2 cellular contexts compared by ENCODE assay signal in the genomic region with DNA sequence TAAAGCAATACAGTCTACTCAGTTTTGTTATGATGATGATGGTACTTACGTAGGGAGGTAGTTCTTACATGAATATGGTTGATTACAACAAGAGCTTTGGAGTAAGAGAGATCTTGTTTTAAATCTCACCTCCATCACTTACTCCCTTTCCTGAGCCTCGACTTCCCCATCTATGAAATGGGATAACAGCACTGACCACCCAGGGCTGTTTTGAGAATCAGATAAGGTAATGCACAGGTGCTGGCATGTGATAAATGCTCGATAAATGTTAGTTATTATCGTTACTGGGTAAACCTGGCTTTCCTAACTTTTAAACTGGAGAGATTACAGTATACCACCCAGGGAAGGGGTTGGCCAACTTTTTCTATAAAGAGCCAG.
TF ChIP-seq lines count a peak whose summit lies in the region.

No MANE protein-coding gene starts in this region.

TF ChIP-seq in IMR-90, 13 proteins besides CTCF, POLR2A, EP300 and RAD21:
- TF ChIP-seq BHLHE40 (IDR thresholded peaks at IDR 0.05; ENCODE audit: low read depth, low read length): no peak

TF ChIP-seq in K562, 482 proteins besides CTCF, POLR2A, EP300 and RAD21 (continued from another document):
- TF ChIP-seq POLR2AphosphoS5 (IDR thresholded peaks at IDR 0.05; ENCODE audit: control insufficient read depth, insufficient read depth, low read depth, low read length): no peak
- TF ChIP-seq CREB5 (CRISPR knock-in tag; IDR thresholded peaks at IDR 0.05): no peak
- TF ChIP-seq NR2C2 (CRISPR knock-in tag; IDR thresholded peaks at IDR 0.05): no peak
- TF ChIP-seq NR2C2 (tag; IDR thresholded peaks at IDR 0.05): no peak
- peak in 1 of 2 experiments; percentile 60; a peak in 1 of 4 replicates for TF ChIP-seq RCOR1 (IDR thresholded peaks at IDR 0.05; ENCODE audit: borderline replicate concordance in 1 of 2, low read depth in 2 of 2, low read length in 2 of 2)
- TF ChIP-seq, protein P1, sequence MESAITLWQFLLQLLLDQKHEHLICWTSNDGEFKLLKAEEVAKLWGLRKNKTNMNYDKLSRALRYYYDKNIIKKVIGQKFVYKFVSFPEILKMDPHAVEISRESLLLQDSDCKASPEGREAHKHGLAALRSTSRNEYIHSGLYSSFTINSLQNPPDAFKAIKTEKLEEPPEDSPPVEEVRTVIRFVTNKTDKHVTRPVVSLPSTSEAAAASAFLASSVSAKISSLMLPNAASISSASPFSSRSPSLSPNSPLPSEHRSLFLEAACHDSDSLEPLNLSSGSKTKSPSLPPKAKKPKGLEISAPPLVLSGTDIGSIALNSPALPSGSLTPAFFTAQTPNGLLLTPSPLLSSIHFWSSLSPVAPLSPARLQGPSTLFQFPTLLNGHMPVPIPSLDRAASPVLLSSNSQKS (CRISPR knock-in tag; IDR thresholded peaks at IDR 0.05): no peak
- TF ChIP-seq ADNP (tag; IDR thresholded peaks at IDR 0.05): peak; percentile 91
- TF ChIP-seq BCLAF1 (IDR thresholded peaks at IDR 0.05; ENCODE audit: borderline replicate concordance in 1 of 2, control insufficient read depth in 1 of 2, low read depth in 2 of 2, low read length in 1 of 2): no peak
- peak; percentile 88 for TF ChIP-seq CHD4 (IDR thresholded peaks at IDR 0.05; ENCODE audit: insufficient read depth, insufficient replicate concordance, low read depth, low read length, poor library complexity, severe bottlenecking)
- TF ChIP-seq TOE1 (IDR thresholded peaks at IDR 0.05; ENCODE audit: borderline replicate concordance): no peak
- no peak for TF ChIP-seq TOE1 (CRISPR knock-in tag; IDR thresholded peaks at IDR 0.05; ENCODE audit: borderline replicate concordance, low read depth)
- peak; percentile 91 for TF ChIP-seq RBM25 (IDR thresholded peaks at IDR 0.05; ENCODE audit: low read depth, low read length, severe bottlenecking)
- TF ChIP-seq NR4A1 (CRISPR knock-in tag; IDR thresholded peaks at IDR 0.05): no peak
- no peak for TF ChIP-seq NR4A1 (tag; IDR thresholded peaks at IDR 0.05)
- TF ChIP-seq STAT6 (CRISPR knock-in tag; IDR thresholded peaks at IDR 0.05): no peak
- no peak for TF ChIP-seq SRSF9 (IDR thresholded peaks at IDR 0.05; ENCODE audit: borderline replicate concordance, low read depth, low read length)
- TF ChIP-seq BCOR (IDR thresholded peaks at IDR 0.05): peak; percentile 91
- TF ChIP-seq TBL1XR1 (IDR thresholded peaks at IDR 0.05; ENCODE audit: low read length in 2 of 2): no peak
- TF ChIP-seq CHD1 (IDR thresholded peaks at IDR 0.05; ENCODE audit: low read length): no peak
- no peak for TF ChIP-seq ZNF507 (tag; conservative IDR thresholded peaks at IDR 0.05)
- TF ChIP-seq ZNF239 (CRISPR knock-in tag; IDR thresholded peaks at IDR 0.05): no peak
